Comparison of ENCODE assay signal across 8 cellular contexts in genomic region chr22:22030493-22031182, GRCh38. TPM values are rescaled to one million over a fixed set of nuclear protein-coding genes. Genes with fewer than 3 reads are reported as not detected.
DNase-seq lines count a peak whose midpoint lies in the region; ATAC-seq and TF ChIP-seq lines count a peak whose summit lies in the region.

No MANE protein-coding gene starts in this region.

- DNase-seq in MG63 (peak; percentile 22), foreskin keratinocyte (no peak), HuH-7.5 (ENCODE audit: low spot score) (no peak), omental fat pad (ENCODE audit: low spot score) (no peak), GOT3 (lab: John Stamatoyannopoulos, UW) (no peak)
- no peak for DNase-seq in stimulated activated CD4-positive, alpha-beta T cell treated with anti-CD3 and anti-CD28 coated beads, Interleukin-4, amount 100 ng/mL, for 24 hours

- H3K27ac ChIP-seq in DOHH2 (ENCODE audit: low read depth, low read length) (peak overlapping the region; percentile 97), foreskin keratinocyte (no peak overlapping the region)

- H3K27me3 ChIP-seq in DOHH2 (ENCODE audit: control insufficient read depth, low read length): no peaks in the 10 kb centered on the region
- no peaks in the 10 kb centered on the region for H3K27me3 ChIP-seq in MG63
- H3K27me3 ChIP-seq in foreskin keratinocyte: peaks cover 26% of the 10 kb centered on the region

- H3K9me3 ChIP-seq in DOHH2 (ENCODE audit: control insufficient read depth, insufficient read depth, low read length): no peaks in the 10 kb centered on the region
- H3K9me3 ChIP-seq in MG63: no peaks in the 10 kb centered on the region

- TF ChIP-seq CTCF in DOHH2 (IDR thresholded peaks at IDR 0.05; ENCODE audit: low read depth, low read length, poor library complexity, severe bottlenecking) (peak; percentile 90), foreskin keratinocyte (conservative IDR thresholded peaks at IDR 0.05) (peak; percentile 52), omental fat pad (IDR thresholded peaks at IDR 0.05) (no peak)

- H3K4me2 ChIP-seq in DOHH2 (ENCODE audit: low read length): peak overlapping the region; percentile 98

- peaks cover 94% of the 10 kb centered on the region for H3K4me1 ChIP-seq in DOHH2 (ENCODE audit: control insufficient read depth, low read length)
- no peaks in the 10 kb centered on the region for H3K4me1 ChIP-seq in foreskin keratinocyte

- H3K36me3 ChIP-seq in DOHH2 (ENCODE audit: control insufficient read depth, low read length) (peaks cover 28% of the 10 kb centered on the region), MG63 (no peaks in the 10 kb centered on the region)

- H4K20me1 ChIP-seq in DOHH2 (ENCODE audit: control insufficient read depth, insufficient read depth, low read depth, low read length): no peaks in the 10 kb centered on the region

- ATAC-seq in GM19438 (IDR thresholded peaks at IDR 0.05; ENCODE audit: low read depth, unreplicated experiment) (peak; percentile 67), foreskin keratinocyte (no peak), omental fat pad (ENCODE audit: low FRiP score) (no peak)

- H3F3A ChIP-seq in DOHH2 (ENCODE audit: control insufficient read depth, insufficient read depth): peaks cover 35% of the 10 kb centered on the region

- H3K79me2 ChIP-seq in DOHH2 (ENCODE audit: control insufficient read depth, low read length): peaks cover 67% of the 10 kb centered on the region

- H3K4me3 ChIP-seq in DOHH2 (ENCODE audit: low read length) (peak overlapping the region; percentile 87), MG63 (no peak overlapping the region)

- H3K9me2 ChIP-seq in DOHH2 (replicated peaks; ENCODE audit: control insufficient read depth, low read length): no peaks in the 10 kb centered on the region

RNA-seq across cellular contexts. Expression of gene TOP3B, which starts 48.1 kb away (rescaled TPM):
- 26.6 and 35.8 TPM in 2 replicates for total RNA-seq in MG63 (2014; rRNA removed; shearing (Covaris generic); ENCODE audit: low replicate concordance)
- total RNA-seq in foreskin keratinocyte (25.3 and 25.9 TPM in 2 replicates), omental fat pad (10 to 100 TPM; 17.5 to 45.4 (median 21.3) TPM)
- polyA plus RNA-seq in foreskin keratinocyte: 13.9 and 14.6 TPM in 2 replicates

Comparison
In these comparisons a context has a peak if more than half of its experiments do, and no peak if none do; other contexts are left out.
1. CTCF ChIP-seq: peak in DOHH2 (single experiment) and foreskin keratinocyte (single experiment); none in omental fat pad (0 of 3).